ENCODE assay signal across 25 cellular contexts in the genomic region with DNA sequence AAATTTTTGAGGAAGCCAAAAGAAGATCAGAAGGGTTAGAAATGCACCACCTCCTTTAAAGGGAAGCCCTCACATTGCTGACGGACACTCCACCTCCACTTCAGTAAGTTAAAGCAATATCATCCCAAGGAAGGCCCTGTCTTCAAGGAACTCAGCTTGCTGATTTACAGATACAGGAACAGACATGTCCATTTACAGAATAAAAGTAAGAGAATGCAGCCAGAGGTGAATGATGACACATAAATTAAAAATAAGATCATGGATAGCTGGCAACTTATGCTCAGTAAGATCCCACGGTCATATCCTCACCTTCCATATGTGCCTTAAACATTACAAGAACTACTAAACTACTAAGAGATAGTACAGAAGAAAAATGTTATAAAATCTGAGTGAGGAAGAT.
"Had no signal": no experiment of that assay in that cellular context is flagged by ENCODE, and none has a peak within 500 bp of the region (broad histone marks: within the 10 kb centered on the region; RNA-seq: fewer than 3 reads in every experiment).

No MANE protein-coding gene starts in this region.

- H3K36me3 Mint-ChIP-seq: stimulated activated naive B cell treated with anti-CD40 and anti-IgM and Interleukin-4, amounts not matched to agents 10 μg/mL and 1 μg/mL and 100 μg/mL, for 72 hours had no signal

- H3K27me3 ChIP-seq: neural progenitor cell, right atrium auricular region, stomach, thyroid gland, upper lobe of left lung had no signal

- H3K4me1 Mint-ChIP-seq: neural progenitor cell had no signal

- H3K4me2 ChIP-seq: neural progenitor cell, smooth muscle cell had no signal

- H3K27ac Mint-ChIP-seq: activated T-cell treated with anti-CD3 and anti-CD28 coated beads, Interleukin-2, amount 50 U/mL, for 72 hours; neural progenitor cell; stimulated activated naive B cell treated with anti-CD40 and anti-IgM and Interleukin-4, amounts not matched to agents 10 μg/mL and 1 μg/mL and 100 μg/mL, for 72 hours had no signal

- FAIRE-seq: colon, kidney, TTC549 had no signal

- H3K9me3 ChIP-seq: right atrium auricular region, stomach, thyroid gland, upper lobe of left lung had no signal

- H3K4me3 Mint-ChIP-seq: activated T-cell treated with anti-CD3 and anti-CD28 coated beads, Interleukin-2, amount 50 U/mL, for 72 hours; neural progenitor cell; stimulated activated naive B cell treated with anti-CD40 and anti-IgM and Interleukin-4, amounts not matched to agents 10 μg/mL and 1 μg/mL and 100 μg/mL, for 72 hours had no signal

- H3K4me3 ChIP-seq: neural progenitor cell, right atrium auricular region, smooth muscle cell, stomach, thyroid gland, upper lobe of left lung had no signal

- H3K27me3 Mint-ChIP-seq: naive thymus-derived CD8-positive, alpha-beta T cell; stimulated activated naive B cell treated with anti-CD40 and anti-IgM and Interleukin-4, amounts not matched to agents 10 μg/mL and 1 μg/mL and 100 μg/mL, for 72 hours had no signal

- H3K36me3 ChIP-seq: neural progenitor cell, right atrium auricular region, stomach, thyroid gland, upper lobe of left lung had no signal

- H3K4me1 ChIP-seq: thyroid gland had no signal

- H2AFZ ChIP-seq: neural progenitor cell had no signal

- H3K9ac ChIP-seq: neural progenitor cell had no signal

- DNase-seq: activated CD4-positive, alpha-beta T cell treated with anti-CD3 and anti-CD28 coated beads for 4 hours; activated CD4-positive, alpha-beta T cell treated with anti-CD3 and anti-CD28 coated beads, Interleukin-2, amount 50 U/mL, for 4 hours; activated naive CD4-positive, alpha-beta T cell; activated T-cell treated with anti-CD3 and anti-CD28 coated beads for 4 hours; activated T-cell treated with anti-CD3 and anti-CD28 coated beads, Interleukin-2, amount 50 U/mL, for 72 hours; effector CD4-positive, alpha-beta T cell; erythroblast; head of caudate nucleus; hippocampal formation; kidney; left colon; midbrain; occipital lobe; stimulated activated CD4-positive, alpha-beta T cell treated with anti-CD3 and anti-CD28 coated beads, Interleukin-1b, Interleukin-23, amount 100 ng/mL, for 48 hours; stimulated activated naive B cell treated with anti-CD40 and anti-IgM and Interleukin-4, amounts not matched to agents 10 μg/mL and 1 μg/mL and 100 μg/mL, for 72 hours; stomach; thyroid gland; upper lobe of left lung had no signal

- H3K27ac ChIP-seq: neural progenitor cell, right atrium auricular region, stomach, thyroid gland, upper lobe of left lung, VCaP had no signal
